In genomic region chr7:33998487-33998886, GRCh38 we compare ENCODE assay signal across 1 cellular context.
TF ChIP-seq lines count a peak whose summit lies in the region.

No MANE protein-coding gene starts in this region.

TF ChIP-seq in SK-N-SH, 30 proteins besides CTCF, POLR2A, EP300 and RAD21 (continued from another document):
- TF ChIP-seq EZH2phosphoT487 (IDR thresholded peaks at IDR 0.05; ENCODE audit: borderline replicate concordance, low read depth) = no peak
- TF ChIP-seq ELF1 (IDR thresholded peaks at IDR 0.05) = no peak
- no peak for TF ChIP-seq YY1 (IDR thresholded peaks at IDR 0.05; ENCODE audit: low read depth)
- TF ChIP-seq USF1 (IDR thresholded peaks at IDR 0.05; ENCODE audit: borderline replicate concordance, low read depth) = no peak
- no peak for TF ChIP-seq JUND (IDR thresholded peaks at IDR 0.05)
- no peak for TF ChIP-seq POLR2AphosphoS5 (IDR thresholded peaks at IDR 0.05; ENCODE audit: low read depth, low read length)
- no peak for TF ChIP-seq RCOR1 (IDR thresholded peaks at IDR 0.05; ENCODE audit: low read length)
